ENCODE assay signal across 25 cellular contexts in the genomic region with DNA sequence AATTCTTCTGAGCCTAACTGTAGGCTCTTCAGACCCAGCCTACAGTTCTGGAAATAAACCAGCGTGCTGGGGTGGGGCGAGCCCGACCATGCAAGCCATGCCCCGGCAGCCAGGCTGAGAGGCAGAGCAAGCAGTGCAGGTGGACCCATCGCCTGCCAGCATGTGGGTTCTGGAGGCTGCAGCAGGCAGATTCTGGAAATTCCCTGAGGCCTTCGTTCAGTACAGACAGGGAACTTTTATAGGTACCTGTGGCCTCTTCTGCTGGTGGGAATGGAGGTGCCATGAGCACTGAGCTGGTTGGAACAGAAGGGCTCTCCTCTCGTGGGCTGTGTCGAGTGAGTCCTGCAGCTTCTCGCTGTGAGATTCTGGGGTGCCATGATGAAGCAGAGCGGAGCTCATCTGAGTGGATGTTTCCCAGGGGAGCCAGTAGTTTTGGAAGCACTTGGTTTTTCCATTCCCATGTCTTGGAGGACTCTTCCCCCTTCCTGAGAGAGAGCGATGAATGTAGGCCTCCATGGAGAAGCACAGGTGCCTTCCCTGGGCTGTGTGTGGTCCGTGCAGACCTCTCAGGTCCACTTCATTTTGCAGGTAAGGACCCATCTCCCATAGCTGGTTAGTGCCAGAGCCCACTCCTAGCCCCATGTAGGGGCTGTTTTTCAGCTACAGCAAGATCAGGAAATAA.
"Had no signal": no experiment of that assay in that cellular context is flagged by ENCODE, and none has a peak within 500 bp of the region (broad histone marks: within the 10 kb centered on the region; RNA-seq: fewer than 3 reads in every experiment).

No MANE protein-coding gene starts in this region.

- H3K4me1 ChIP-seq: colonic mucosa, left lung, prostate gland, right atrium auricular region, sigmoid colon, spleen, transverse colon, upper lobe of right lung, uterus had no signal

- ATAC-seq: heart right ventricle; left cardiac atrium; left lung; naive thymus-derived CD4-positive, alpha-beta T cell; stimulated activated memory B cell treated with anti-CD40 and anti-IgM and Interleukin-4, amounts not matched to agents 10 μg/mL and 1 μg/mL and 100 μg/mL, for 72 hours; stimulated activated naive CD8-positive, alpha-beta T cell treated with anti-CD3 and anti-CD28 coated beads, Interleukin-15, amount 100 ng/mL, for 72 hours; upper lobe of right lung had no signal

- DNase-seq: colonic mucosa; effector CD8-positive, alpha-beta T cell; esophagus squamous epithelium; foreskin melanocyte; glutamatergic neuron; heart right ventricle; hippocampal formation; left cardiac atrium; left lung; mesendoderm; midbrain; naive thymus-derived CD4-positive, alpha-beta T cell; sigmoid colon; spleen; stimulated activated CD4-positive, alpha-beta T cell treated with anti-CD3 and anti-CD28 coated beads, Interleukin-4, amount 100 ng/mL, for 4 hours; stimulated activated naive CD8-positive, alpha-beta T cell treated with anti-CD3 and anti-CD28 coated beads, Interleukin-15, amount 100 ng/mL, for 72 hours; transverse colon; upper lobe of right lung; uterus had no signal

- H3K27ac ChIP-seq: colonic mucosa, esophagus squamous epithelium, heart right ventricle, left lung, neural progenitor cell, prostate gland, right atrium auricular region, sigmoid colon, spleen, suprapubic skin, transverse colon, upper lobe of right lung, uterus had no signal

- H3K4me3 ChIP-seq: colonic mucosa, esophagus squamous epithelium, heart right ventricle, left lung, neural progenitor cell, prostate gland, right atrium auricular region, sigmoid colon, skin epidermis, spleen, suprapubic skin, transverse colon, upper lobe of right lung, uterus had no signal

- H3K9ac ChIP-seq: neural progenitor cell had no signal

- H3K9me3 ChIP-seq: colonic mucosa, esophagus squamous epithelium, left lung, prostate gland, right atrium auricular region, sigmoid colon, suprapubic skin, transverse colon, upper lobe of right lung, uterus had no signal

- H2AFZ ChIP-seq: neural progenitor cell had no signal

- H3K36me3 ChIP-seq: colonic mucosa, esophagus squamous epithelium, heart right ventricle, left lung, neural progenitor cell, prostate gland, right atrium auricular region, sigmoid colon, suprapubic skin, transverse colon, upper lobe of right lung, uterus had no signal

- H3K4me2 ChIP-seq: neural progenitor cell had no signal

- H3K27me3 ChIP-seq: colonic mucosa, heart right ventricle, left lung, neural progenitor cell, right atrium auricular region, sigmoid colon, spleen, transverse colon, upper lobe of right lung, uterus had no signal
